In the genomic region with DNA sequence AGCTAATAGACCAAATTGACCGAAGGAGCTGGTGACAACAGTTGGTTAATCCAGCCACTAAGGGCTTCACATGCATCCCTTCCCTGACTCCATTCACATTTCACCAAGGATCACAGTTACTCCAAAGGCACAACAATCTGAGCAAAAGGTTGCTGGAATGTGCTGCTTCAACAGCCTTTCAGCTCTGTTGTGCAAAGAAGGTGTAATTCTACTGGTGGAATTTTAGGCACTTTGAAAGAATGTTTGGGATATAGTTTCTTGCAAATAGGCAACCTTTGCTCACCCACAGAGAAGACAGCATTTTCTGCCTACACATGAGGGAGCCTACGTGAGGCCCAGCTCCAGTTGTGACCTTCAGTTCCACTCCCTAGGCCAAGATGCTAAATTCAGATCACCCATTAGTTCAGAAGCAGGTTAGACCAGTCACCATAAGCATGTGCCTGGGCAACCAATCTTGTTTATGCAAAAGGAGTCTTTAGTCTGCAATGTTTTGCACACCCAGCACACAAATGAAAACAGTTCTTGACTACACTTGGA, we compare ENCODE assay signal across 2 cellular contexts.
TF ChIP-seq lines count a peak whose summit lies in the region.

No MANE protein-coding gene starts in this region.

TF ChIP-seq in GM12891, 5 proteins besides CTCF, POLR2A, EP300 and RAD21:
- TF ChIP-seq SPI1 (IDR thresholded peaks at IDR 0.05; ENCODE audit: low read depth, low read length): no peak
- TF ChIP-seq POLR2AphosphoS5 (IDR thresholded peaks at IDR 0.05; ENCODE audit: low read depth, low read length): no peak
- no peak for TF ChIP-seq POU2F2 (IDR thresholded peaks at IDR 0.05; ENCODE audit: low read depth, low read length)
- TF ChIP-seq PAX5 (IDR thresholded peaks at IDR 0.05; ENCODE audit: insufficient read depth, low read length, severe bottlenecking): no peak
- no peak for TF ChIP-seq TAF1 (IDR thresholded peaks at IDR 0.05; ENCODE audit: low read depth, low read length)

TF ChIP-seq in K562, 482 proteins besides CTCF, POLR2A, EP300 and RAD21:
- TF ChIP-seq, protein P1, sequence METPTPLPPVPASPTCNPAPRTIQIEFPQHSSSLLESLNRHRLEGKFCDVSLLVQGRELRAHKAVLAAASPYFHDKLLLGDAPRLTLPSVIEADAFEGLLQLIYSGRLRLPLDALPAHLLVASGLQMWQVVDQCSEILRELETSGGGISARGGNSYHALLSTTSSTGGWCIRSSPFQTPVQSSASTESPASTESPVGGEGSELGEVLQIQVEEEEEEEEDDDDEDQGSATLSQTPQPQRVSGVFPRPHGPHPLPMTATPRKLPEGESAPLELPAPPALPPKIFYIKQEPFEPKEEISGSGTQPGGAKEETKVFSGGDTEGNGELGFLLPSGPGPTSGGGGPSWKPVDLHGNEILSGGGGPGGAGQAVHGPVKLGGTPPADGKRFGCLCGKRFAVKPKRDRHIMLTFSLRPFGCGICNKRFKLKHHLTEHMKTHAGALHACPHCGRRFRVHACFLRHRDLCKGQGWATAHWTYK (CRISPR knock-in tag; IDR thresholded peaks at IDR 0.05): no peak
- no peak for TF ChIP-seq MTA2 (IDR thresholded peaks at IDR 0.05; ENCODE audit: low read depth)
- TF ChIP-seq U2AF1 (optimal IDR thresholded peaks at IDR 0.05; ENCODE audit: low read depth, low read length): no peak
- TF ChIP-seq ARID1B (IDR thresholded peaks at IDR 0.05): no peak
- TF ChIP-seq FOXP1 (CRISPR knock-in tag; IDR thresholded peaks at IDR 0.05): no peak
- TF ChIP-seq, protein P2, sequence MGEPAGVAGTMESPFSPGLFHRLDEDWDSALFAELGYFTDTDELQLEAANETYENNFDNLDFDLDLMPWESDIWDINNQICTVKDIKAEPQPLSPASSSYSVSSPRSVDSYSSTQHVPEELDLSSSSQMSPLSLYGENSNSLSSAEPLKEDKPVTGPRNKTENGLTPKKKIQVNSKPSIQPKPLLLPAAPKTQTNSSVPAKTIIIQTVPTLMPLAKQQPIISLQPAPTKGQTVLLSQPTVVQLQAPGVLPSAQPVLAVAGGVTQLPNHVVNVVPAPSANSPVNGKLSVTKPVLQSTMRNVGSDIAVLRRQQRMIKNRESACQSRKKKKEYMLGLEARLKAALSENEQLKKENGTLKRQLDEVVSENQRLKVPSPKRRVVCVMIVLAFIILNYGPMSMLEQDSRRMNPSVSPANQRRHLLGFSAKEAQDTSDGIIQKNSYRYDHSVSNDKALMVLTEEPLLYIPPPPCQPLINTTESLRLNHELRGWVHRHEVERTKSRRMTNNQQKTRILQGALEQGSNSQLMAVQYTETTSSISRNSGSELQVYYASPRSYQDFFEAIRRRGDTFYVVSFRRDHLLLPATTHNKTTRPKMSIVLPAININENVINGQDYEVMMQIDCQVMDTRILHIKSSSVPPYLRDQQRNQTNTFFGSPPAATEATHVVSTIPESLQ (CRISPR knock-in tag; IDR thresholded peaks at IDR 0.05): no peak
- TF ChIP-seq TEAD1 (CRISPR knock-in tag; IDR thresholded peaks at IDR 0.05): no peak
- TF ChIP-seq, protein P3, sequence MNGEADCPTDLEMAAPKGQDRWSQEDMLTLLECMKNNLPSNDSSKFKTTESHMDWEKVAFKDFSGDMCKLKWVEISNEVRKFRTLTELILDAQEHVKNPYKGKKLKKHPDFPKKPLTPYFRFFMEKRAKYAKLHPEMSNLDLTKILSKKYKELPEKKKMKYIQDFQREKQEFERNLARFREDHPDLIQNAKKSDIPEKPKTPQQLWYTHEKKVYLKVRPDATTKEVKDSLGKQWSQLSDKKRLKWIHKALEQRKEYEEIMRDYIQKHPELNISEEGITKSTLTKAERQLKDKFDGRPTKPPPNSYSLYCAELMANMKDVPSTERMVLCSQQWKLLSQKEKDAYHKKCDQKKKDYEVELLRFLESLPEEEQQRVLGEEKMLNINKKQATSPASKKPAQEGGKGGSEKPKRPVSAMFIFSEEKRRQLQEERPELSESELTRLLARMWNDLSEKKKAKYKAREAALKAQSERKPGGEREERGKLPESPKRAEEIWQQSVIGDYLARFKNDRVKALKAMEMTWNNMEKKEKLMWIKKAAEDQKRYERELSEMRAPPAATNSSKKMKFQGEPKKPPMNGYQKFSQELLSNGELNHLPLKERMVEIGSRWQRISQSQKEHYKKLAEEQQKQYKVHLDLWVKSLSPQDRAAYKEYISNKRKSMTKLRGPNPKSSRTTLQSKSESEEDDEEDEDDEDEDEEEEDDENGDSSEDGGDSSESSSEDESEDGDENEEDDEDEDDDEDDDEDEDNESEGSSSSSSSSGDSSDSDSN (IDR thresholded peaks at IDR 0.05; ENCODE audit: borderline replicate concordance in 1 of 2, low read depth in 2 of 2, low read length in 2 of 2): no peak
- no peak for TF ChIP-seq GATAD2B (IDR thresholded peaks at IDR 0.05; ENCODE audit: borderline replicate concordance)
- no peak for TF ChIP-seq PCBP1 (IDR thresholded peaks at IDR 0.05; ENCODE audit: low read depth, low read length, poor library complexity, severe bottlenecking)
- TF ChIP-seq, protein P4, sequence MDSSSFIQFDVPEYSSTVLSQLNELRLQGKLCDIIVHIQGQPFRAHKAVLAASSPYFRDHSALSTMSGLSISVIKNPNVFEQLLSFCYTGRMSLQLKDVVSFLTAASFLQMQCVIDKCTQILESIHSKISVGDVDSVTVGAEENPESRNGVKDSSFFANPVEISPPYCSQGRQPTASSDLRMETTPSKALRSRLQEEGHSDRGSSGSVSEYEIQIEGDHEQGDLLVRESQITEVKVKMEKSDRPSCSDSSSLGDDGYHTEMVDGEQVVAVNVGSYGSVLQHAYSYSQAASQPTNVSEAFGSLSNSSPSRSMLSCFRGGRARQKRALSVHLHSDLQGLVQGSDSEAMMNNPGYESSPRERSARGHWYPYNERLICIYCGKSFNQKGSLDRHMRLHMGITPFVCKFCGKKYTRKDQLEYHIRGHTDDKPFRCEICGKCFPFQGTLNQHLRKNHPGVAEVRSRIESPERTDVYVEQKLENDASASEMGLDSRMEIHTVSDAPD (CRISPR knock-in tag; IDR thresholded peaks at IDR 0.05): no peak
- TF ChIP-seq TRIM28 (IDR thresholded peaks at IDR 0.05): no peak
- TF ChIP-seq ETS2 (tag; IDR thresholded peaks at IDR 0.05; ENCODE audit: borderline replicate concordance, poor library complexity, severe bottlenecking): no peak
- no peak for TF ChIP-seq ZNF316 (IDR thresholded peaks at IDR 0.05)
TF ChIP-seq in K562: peak in this region for 0.
